Comparison of ENCODE assay signal across 8 cellular contexts in the genomic region with DNA sequence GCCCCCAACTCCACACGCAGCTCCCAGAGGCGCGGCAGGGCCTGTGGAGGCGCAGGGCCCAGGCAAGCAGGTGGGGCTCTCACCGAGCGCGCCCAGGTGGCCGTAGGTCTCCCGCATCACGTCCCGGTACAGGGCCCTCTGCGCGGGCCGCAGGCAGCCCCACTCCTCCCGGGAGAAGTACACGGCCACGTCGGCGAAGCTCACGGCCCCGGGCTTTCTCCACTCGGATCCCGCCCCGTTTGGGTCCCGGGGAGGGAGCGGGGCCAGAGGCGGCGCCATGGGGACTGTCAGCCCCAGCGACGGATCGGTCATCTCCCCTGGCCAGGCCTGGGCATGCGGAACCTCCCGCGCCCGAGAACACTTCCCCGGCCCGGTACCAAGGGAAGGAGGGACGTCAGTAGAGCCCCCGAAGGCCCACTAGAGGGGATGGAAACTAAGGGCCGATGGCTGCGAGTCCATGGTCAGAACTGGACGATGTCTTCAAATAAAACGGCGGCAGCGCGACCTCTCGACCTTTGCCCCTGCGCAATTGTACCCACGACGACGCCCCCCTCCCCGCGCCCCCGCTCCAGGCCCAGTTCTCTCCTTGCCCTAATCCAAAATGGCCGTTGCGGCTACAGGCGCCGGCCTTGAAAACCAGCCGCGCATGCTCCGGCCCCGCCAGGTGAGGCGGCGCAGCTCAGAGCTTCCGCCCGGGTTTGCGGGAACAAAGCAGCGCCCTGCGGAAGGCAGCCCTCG. TPM values are rescaled to one million over a fixed set of nuclear protein-coding genes. Genes with fewer than 3 reads are reported as not detected.
DNase-seq lines count a peak whose midpoint lies in the region; ATAC-seq and TF ChIP-seq lines count a peak whose summit lies in the region.

A gene (minus strand): TSS at position 491 of the 738 bp plus-strand sequence. CDS start 179 bp downstream, at position 312.

- peak; percentile 46 for ATAC-seq in GM18858 (IDR thresholded peaks at IDR 0.05; ENCODE audit: unreplicated experiment)
- peak; percentile 72 for ATAC-seq in HG03280 (IDR thresholded peaks at IDR 0.05; ENCODE audit: unreplicated experiment)

- no peaks in the 10 kb centered on the region for H3K27me3 ChIP-seq in kidney epithelial cell (ENCODE audit: control insufficient read depth, insufficient read depth, low read length)

- peak within 1 kb of the TSS; percentile 70 for H3K4me3 ChIP-seq in kidney epithelial cell (ENCODE audit: low read depth, low read length)

- DNase-seq in A172 (ENCODE audit: low spot score): peak; percentile 38
- peak; percentile 77 for DNase-seq in NCI-H460 (ENCODE audit: extremely low read depth, low read depth)
- DNase-seq in activated CD4-positive, alpha-beta T cell treated with anti-CD3 and anti-CD28 coated beads for 1 hour: peak; percentile 88
- peak; percentile 85 for DNase-seq in cerebellar cortex (ENCODE audit: low spot score)
- DNase-seq in kidney epithelial cell (ENCODE audit: low read depth): no peak
- peak; percentile 93 for DNase-seq in stimulated activated CD4-positive, alpha-beta T cell treated with anti-CD3 and anti-CD28 coated beads, Interleukin-15, amount 100 ng/mL, for 24 hours

- TF ChIP-seq CTCF in kidney epithelial cell (IDR thresholded peaks at IDR 0.05; ENCODE audit: insufficient read depth, low read length, poor library complexity, severe bottlenecking): no peak

- no peaks in the 10 kb centered on the region for H3K36me3 ChIP-seq in kidney epithelial cell (ENCODE audit: control insufficient read depth, insufficient read depth, low read length)

RNA-seq across cellular contexts. Expression of the gene that starts here (rescaled TPM):
- 2.0 and 2.5 TPM in 2 replicates for total RNA-seq in A172 (2014; rRNA removed; shearing (Covaris generic))
- 6.2 and 6.6 TPM in 2 replicates for total RNA-seq in NCI-H460 (2014; rRNA removed; shearing (Covaris generic))
- 2.1 and 3.4 TPM in 2 replicates for polyA plus RNA-seq in NCI-H460 (2014; cell fraction: nucleus; rRNA removed)
- 9.9 and 12.5 TPM in 2 replicates for total RNA-seq in kidney epithelial cell
